1 cellular context compared by ENCODE assay signal in genomic region chr1:1370094-1370493, GRCh38. TPM values are rescaled to one million over a fixed set of nuclear protein-coding genes. Genes with fewer than 3 reads are reported as not detected.
"Had no signal": no experiment of that assay in that cellular context is flagged by ENCODE, and none has a peak within 500 bp of the region (broad histone marks: within the 10 kb centered on the region; RNA-seq: fewer than 3 reads in every experiment).

No MANE protein-coding gene starts in this region.

RNA-seq across cellular contexts. Expression of gene MXRA8, which starts 11.7 kb away (rescaled TPM):
- total RNA-seq: activated T-helper 2 cell treated with anti-CD3 and anti-CD28 coated beads, Interferon-gamma antibody, Interleukin-2, Interleukin-4, amounts not matched to agents 10 μg/mL and 5 μg/mL and 100 μg/mL, durations not matched to agents 14 hours and 24 hours and 36 hours had no signal
